ENCODE assay signal across 1 cellular context in genomic region chr17:73480740-73481139, GRCh38.
TF ChIP-seq lines count a peak whose summit lies in the region.

No MANE protein-coding gene starts in this region.

TF ChIP-seq in H1, 55 proteins besides CTCF, POLR2A, EP300 and RAD21:
- TF ChIP-seq KDM5A (IDR thresholded peaks at IDR 0.05; ENCODE audit: low read length) (no peak), SUZ12 (IDR thresholded peaks at IDR 0.05; ENCODE audit: low read length) (no peak), HDAC6 (IDR thresholded peaks at IDR 0.05; ENCODE audit: low read depth, low read length) (no peak), ZNF274 (IDR thresholded peaks at IDR 0.05; ENCODE audit: borderline replicate concordance, extremely low read depth, low read length) (no peak), CHD7 (IDR thresholded peaks at IDR 0.05; ENCODE audit: insufficient replicate concordance, low read length) (no peak), RBBP5 (IDR thresholded peaks at IDR 0.05; ENCODE audit: borderline replicate concordance, low read depth, low read length) (no peak), EGR1 (IDR thresholded peaks at IDR 0.05; ENCODE audit: borderline replicate concordance, low read depth, low read length) (no peak), KDM1A (IDR thresholded peaks at IDR 0.05; ENCODE audit: borderline replicate concordance, low read length) (no peak), CEBPB (IDR thresholded peaks at IDR 0.05; ENCODE audit: low read depth, low read length) (no peak), CHD1 (IDR thresholded peaks at IDR 0.05; ENCODE audit: low read depth, low read length) (no peak), MAX (IDR thresholded peaks at IDR 0.05) (no peak), CBX5 (IDR thresholded peaks at IDR 0.05; ENCODE audit: low read depth, low read length) (no peak), SIN3A (conservative IDR thresholded peaks at IDR 0.05 in 1 of 2, IDR thresholded peaks at IDR 0.05 in 1 of 2; ENCODE audit: low read depth in 1 of 2, low read length in 2 of 2) (no peak), NRF1 (IDR thresholded peaks at IDR 0.05; ENCODE audit: low read depth, low read length) (no peak)
